Comparison of ENCODE assay signal across 8 cellular contexts in genomic region chr2:144515425-144515693, GRCh38. TPM values are rescaled to one million over a fixed set of nuclear protein-coding genes. Genes with fewer than 3 reads are reported as not detected.
DNase-seq lines count a peak whose midpoint lies in the region; ATAC-seq and TF ChIP-seq lines count a peak whose summit lies in the region.

No MANE protein-coding gene starts in this region.

- peaks cover 16% of the 10 kb centered on the region for H3K36me3 Mint-ChIP-seq in neural crest cell (ENCODE audit: low read depth)

- H3K27me3 Mint-ChIP-seq in neural crest cell (ENCODE audit: low read depth): peaks cover 15% of the 10 kb centered on the region

- H3K4me1 Mint-ChIP-seq in neural crest cell: peaks cover 54% of the 10 kb centered on the region

- no peaks in the 10 kb centered on the region for H3F3A ChIP-seq in Loucy (ENCODE audit: low read depth)

- peak overlapping the region; percentile 99 for H3K27ac Mint-ChIP-seq in neural crest cell (ENCODE audit: unreplicated experiment)

- no peaks in the 10 kb centered on the region for H3K9me2 ChIP-seq in Loucy (replicated peaks; ENCODE audit: low read depth, low read length)

- peaks cover 12% of the 10 kb centered on the region for H3K4me1 ChIP-seq in Loucy (ENCODE audit: insufficient read depth, low read length, poor library complexity, severe bottlenecking)
- H3K4me1 ChIP-seq in endocrine pancreas (ENCODE audit: control insufficient read depth, insufficient read depth, low read length): no peaks in the 10 kb centered on the region

- DNase-seq in AG09309 (ENCODE audit: low read depth) (no peak), neural crest cell (ENCODE audit: low read depth, low spot score) (no peak), NK-92 (lab: John Stamatoyannopoulos, UW; ENCODE audit: unreplicated experiment) (no peak), NCI-H2107 treated with DMSO at 0.1 percent for 48 hours (lab: John Stamatoyannopoulos, UW; ENCODE audit: unreplicated experiment) (no peak)
- no peak for DNase-seq in activated effector memory CD4-positive, alpha-beta T cell treated with anti-CD3 and anti-CD28 coated beads, Interleukin-2, amount 50 U/mL, for 16 hours

- TF ChIP-seq CTCF in AG09309 (IDR thresholded peaks at IDR 0.05; ENCODE audit: control insufficient read depth, insufficient read depth, low read depth, low read length, missing control alignments): no peak
- TF ChIP-seq CTCF in Loucy (conservative IDR thresholded peaks at IDR 0.05; ENCODE audit: low read length): no peak
- TF ChIP-seq CTCF in neural crest cell (conservative IDR thresholded peaks at IDR 0.05): no peak

- no peaks in the 10 kb centered on the region for H3K9me3 Mint-ChIP-seq in neural crest cell

- no peak for ATAC-seq in GM18909 (IDR thresholded peaks at IDR 0.05; ENCODE audit: poor library complexity, unreplicated experiment)

- 0 out of 2 replicates have a peak overlapping the region, but pooled peaks have one; percentile 35 for H2AFZ ChIP-seq in Loucy (ENCODE audit: low read length)

- H4K20me1 ChIP-seq in Loucy (ENCODE audit: insufficient read depth, low read length, poor library complexity, severe bottlenecking): peaks cover 31% of the 10 kb centered on the region

- H3K4me3 ChIP-seq in AG09309 (ENCODE audit: control insufficient read depth, low read depth, low read length) (peak overlapping the region; percentile 77), Loucy (ENCODE audit: low read length, poor library complexity, severe bottlenecking) (peak overlapping the region; percentile 72), endocrine pancreas (ENCODE audit: control insufficient read depth, insufficient read depth, low read length) (peak overlapping the region; percentile 1)

- H3K36me3 ChIP-seq in Loucy (ENCODE audit: insufficient read depth, low read length): no peaks in the 10 kb centered on the region
- H3K36me3 ChIP-seq in endocrine pancreas (ENCODE audit: control insufficient read depth, insufficient read depth, low read length): no peaks in the 10 kb centered on the region

- H3K9ac ChIP-seq in Loucy (ENCODE audit: low read depth, low read length, poor library complexity, severe bottlenecking) (peak overlapping the region; percentile 79), endocrine pancreas (ENCODE audit: control insufficient read depth, insufficient read depth, low read length) (no peak overlapping the region)

- H3K27me3 ChIP-seq in Loucy (ENCODE audit: insufficient read depth, low read length, poor library complexity, severe bottlenecking): no peaks in the 10 kb centered on the region
- peaks cover 10% of the 10 kb centered on the region for H3K27me3 ChIP-seq in endocrine pancreas (ENCODE audit: control insufficient read depth, insufficient read depth, low read length)

- H3K79me2 ChIP-seq in Loucy (ENCODE audit: insufficient read depth, low read length): peaks cover 91% of the 10 kb centered on the region

- H3K4me3 Mint-ChIP-seq in neural crest cell: peak overlapping the region; percentile 92

- H3K4me2 ChIP-seq in Loucy (ENCODE audit: low read depth, low read length, poor library complexity, severe bottlenecking): peak overlapping the region; percentile 59

- H3K9me3 ChIP-seq in Loucy (ENCODE audit: insufficient read depth, low read depth, low read length) (no peaks in the 10 kb centered on the region), endocrine pancreas (ENCODE audit: control insufficient read depth, low read length) (no peaks in the 10 kb centered on the region)

RNA-seq across cellular contexts. Expression of gene ZEB2, which starts 4.6 kb away (rescaled TPM):
- 192 and 200 TPM in 2 replicates for total RNA-seq in neural crest cell

Comparison
In these comparisons a context has a peak if more than half of its experiments do, and no peak if none do; other contexts are left out.
1. H3K4me3 ChIP-seq: peak in every context shown above with its lines; median percentile 77 in AG09309; 72 in Loucy; 1 in endocrine pancreas.